9 cellular contexts compared by ENCODE assay signal in genomic region chr9:76905661-76905983, GRCh38. TPM values are rescaled to one million over a fixed set of nuclear protein-coding genes. Genes with fewer than 3 reads are reported as not detected.
DNase-seq lines count a peak whose midpoint lies in the region; ATAC-seq and TF ChIP-seq lines count a peak whose summit lies in the region.
"Had no signal": no experiment of that assay in that cellular context is flagged by ENCODE, and none has a peak within 500 bp of the region (broad histone marks: within the 10 kb centered on the region; RNA-seq: fewer than 3 reads in every experiment).

No MANE protein-coding gene starts in this region.

- WGBS in lung, 2 donors: 9 to 11% methylated on average over 13 of the region's 13 CpGs

- H3K36me3 ChIP-seq in lung (ENCODE audit: control insufficient read depth in 2 of 2, insufficient read depth in 2 of 2, low read length in 2 of 2): no peaks in the 10 kb centered on the region
- peaks cover 0 to 2% (median 0%) of the 10 kb centered on the region in 3 donors for H3K36me3 ChIP-seq in tibial artery

- H3K9me3 ChIP-seq in lung (ENCODE audit: control insufficient read depth in 2 of 2, insufficient read depth in 1 of 2, low read length in 1 of 2): peaks cover 0 to 2% of the 10 kb centered on the region in 2 donors
- H3K9me3 ChIP-seq in tibial artery: no peaks in the 10 kb centered on the region

- TF ChIP-seq CTCF in lung (IDR thresholded peaks at IDR 0.05; ENCODE audit: control extremely low read depth, extremely low read depth) (no peak), tibial artery (IDR thresholded peaks at IDR 0.05) (no peak)

- H3K27ac ChIP-seq in lung (ENCODE audit: low read depth in 1 of 2, low read length in 1 of 2): no peak overlapping the region
- H3K27ac ChIP-seq in tibial artery: peak overlapping the region; percentile 74 to 86

- no peaks in the 10 kb centered on the region for H3K27me3 ChIP-seq in lung (ENCODE audit: control insufficient read depth, insufficient read depth)
- H3K27me3 ChIP-seq in tibial artery: no peaks in the 10 kb centered on the region

- no peak for ATAC-seq in lung (ENCODE audit: insufficient read depth, low FRiP score)

- DNase-seq in NCI-H1092 treated with DMSO at 0.1 percent for 48 hours (lab: John Stamatoyannopoulos, UW): peak; percentile 62
- DNase-seq in NCI-H1092 (lab: John Stamatoyannopoulos, UW): no peak
- peak; percentile 4 for DNase-seq in cerebellum (ENCODE audit: low spot score)
- DNase-seq in lung (ENCODE audit: low spot score): no peak
- no peak for DNase-seq in tibial artery
- DNase-seq in NCI-H1417 treated with DMSO at 0.1 percent for 48 hours (lab: John Stamatoyannopoulos, UW): no peak
- no peak for DNase-seq in NCI-H1694 (lab: John Stamatoyannopoulos, UW)
- no peak for DNase-seq in activated effector memory CD4-positive, alpha-beta T cell treated with Interleukin-2 at 50 U/mL for 16 hours
- DNase-seq: naive B cell had no signal

- H3K4me3 ChIP-seq in lung (peak overlapping the region; percentile 3), tibial artery (peak overlapping the region; percentile 71 to 83)

- H3K4me1 ChIP-seq in lung (ENCODE audit: control insufficient read depth in 2 of 2, insufficient read depth in 2 of 2, low read length in 2 of 2) (peaks cover 0 to 10% of the 10 kb centered on the region in 2 donors), tibial artery (peaks cover 0 to 46% (median 22%) of the 10 kb centered on the region in 4 donors)

- intact Hi-C loops in tibial artery (cut with DNase I; ENCODE audit: low total_unique reads): loop anchor here (5.0 kb wide), 1 partner anchor 88 kb away; no protein-coding TSS in a partner anchor

RNA-seq across cellular contexts. Expression of gene PRUNE2, which starts 0.3 kb away (rescaled TPM):
- total RNA-seq in cerebellum (25.2 TPM), lung (10 to 100 TPM; 10.6 to 18.1 TPM)
- 1 to 10 TPM; 3.8 to 5.1 TPM for polyA plus RNA-seq in lung

Comparison
In these comparisons a context has a peak if more than half of its experiments do, and no peak if none do; other contexts are left out.
1. DNase-seq: peak in NCI-H1092 treated with DMSO at 0.1 percent for 48 hours (single experiment) and cerebellum (single experiment); none in NCI-H1092 (single experiment), lung (single experiment), tibial artery (0 of 2), NCI-H1417 treated with DMSO at 0.1 percent for 48 hours (single experiment), NCI-H1694 (single experiment) and activated effector memory CD4-positive, alpha-beta T cell treated with Interleukin-2 at 50 U/mL for 16 hours (single experiment).
2. H3K27ac ChIP-seq: peak in tibial artery (2 of 2); none in lung (0 of 2).